Comparison of ENCODE assay signal across 1 cellular context in the genomic region with DNA sequence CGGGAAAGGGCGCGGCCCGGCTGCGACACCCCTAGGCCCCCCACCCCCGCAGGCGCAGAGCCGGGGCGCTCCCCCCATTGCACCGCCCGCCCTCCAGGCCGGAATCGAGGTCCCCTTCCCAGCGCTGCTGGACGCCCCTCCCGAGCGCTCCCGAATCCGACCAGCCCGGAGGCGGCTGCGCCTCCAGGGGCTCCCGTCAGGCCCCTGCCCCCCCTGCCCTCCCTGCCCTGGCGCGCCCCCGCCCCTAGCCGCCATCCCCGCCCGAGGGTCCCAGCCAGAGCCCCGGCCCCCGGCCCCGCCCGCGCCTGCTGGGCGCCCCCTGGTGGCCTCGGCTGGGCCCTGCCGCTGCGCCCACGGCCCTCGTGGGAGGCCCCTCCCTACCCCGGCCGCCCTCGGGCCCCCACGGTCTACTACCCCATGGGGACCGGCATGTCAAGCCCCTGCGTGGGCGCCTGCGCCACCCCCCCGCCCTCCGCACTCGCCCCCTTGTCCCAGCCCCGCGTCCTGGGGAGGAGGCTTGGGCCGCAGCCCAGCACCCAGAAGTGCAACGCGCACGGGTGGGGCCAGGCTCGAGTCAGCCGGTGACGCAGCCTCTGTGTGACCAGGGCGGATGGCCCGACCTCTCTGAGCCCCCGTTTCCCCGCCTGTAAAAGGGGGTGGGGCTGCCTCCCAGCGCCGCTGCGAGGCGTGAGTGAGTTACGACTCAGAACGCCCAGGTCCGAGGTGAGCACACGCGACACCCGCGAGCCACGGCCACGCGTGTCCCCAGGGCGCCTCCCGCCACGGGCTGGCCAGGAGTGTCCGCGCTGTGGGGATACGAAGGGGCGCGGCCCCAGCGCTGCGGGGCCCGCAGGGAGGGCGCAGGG.
TF ChIP-seq lines count a peak whose summit lies in the region.

No MANE protein-coding gene starts in this region.

TF ChIP-seq in HEK293, 187 proteins besides CTCF, POLR2A, EP300 and RAD21 (continued from another document and continues in another):
- no peak for TF ChIP-seq ZSCAN5A (tag by site-specific recombination; IDR thresholded peaks at IDR 0.05)
- TF ChIP-seq ZNF169 (tag by site-specific recombination; IDR thresholded peaks at IDR 0.05): no peak
- TF ChIP-seq, protein P1, sequence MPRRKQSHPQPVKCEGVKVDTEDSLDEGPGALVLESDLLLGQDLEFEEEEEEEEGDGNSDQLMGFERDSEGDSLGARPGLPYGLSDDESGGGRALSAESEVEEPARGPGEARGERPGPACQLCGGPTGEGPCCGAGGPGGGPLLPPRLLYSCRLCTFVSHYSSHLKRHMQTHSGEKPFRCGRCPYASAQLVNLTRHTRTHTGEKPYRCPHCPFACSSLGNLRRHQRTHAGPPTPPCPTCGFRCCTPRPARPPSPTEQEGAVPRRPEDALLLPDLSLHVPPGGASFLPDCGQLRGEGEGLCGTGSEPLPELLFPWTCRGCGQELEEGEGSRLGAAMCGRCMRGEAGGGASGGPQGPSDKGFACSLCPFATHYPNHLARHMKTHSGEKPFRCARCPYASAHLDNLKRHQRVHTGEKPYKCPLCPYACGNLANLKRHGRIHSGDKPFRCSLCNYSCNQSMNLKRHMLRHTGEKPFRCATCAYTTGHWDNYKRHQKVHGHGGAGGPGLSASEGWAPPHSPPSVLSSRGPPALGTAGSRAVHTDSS (tag by site-specific recombination; IDR thresholded peaks at IDR 0.05): no peak
- no peak for TF ChIP-seq ZNF707 (tag by site-specific recombination; IDR thresholded peaks at IDR 0.05)
- no peak for TF ChIP-seq ZNF626 (tag by site-specific recombination; IDR thresholded peaks at IDR 0.05)
- no peak for TF ChIP-seq HOXA7 (CRISPR knock-in tag; IDR thresholded peaks at IDR 0.05; ENCODE audit: borderline replicate concordance)
- TF ChIP-seq REST (tag by site-specific recombination; IDR thresholded peaks at IDR 0.05): no peak
- TF ChIP-seq ZNF621 (tag by site-specific recombination; IDR thresholded peaks at IDR 0.05): no peak
- TF ChIP-seq ZNF544 (tag by site-specific recombination; IDR thresholded peaks at IDR 0.05): no peak
- no peak for TF ChIP-seq TCF7L2 (IDR thresholded peaks at IDR 0.05; ENCODE audit: borderline replicate concordance, low read depth, low read length)
- no peak for TF ChIP-seq REPIN1 (tag by site-specific recombination; IDR thresholded peaks at IDR 0.05; ENCODE audit: low read depth)
- TF ChIP-seq ZSCAN18 (tag by site-specific recombination; IDR thresholded peaks at IDR 0.05): no peak
- no peak for TF ChIP-seq ZBTB1 (tag by site-specific recombination; IDR thresholded peaks at IDR 0.05)
- no peak for TF ChIP-seq ZNF837 (tag by site-specific recombination; IDR thresholded peaks at IDR 0.05)
- TF ChIP-seq ZNF223 (tag by site-specific recombination; IDR thresholded peaks at IDR 0.05): no peak
- peak; percentile 43; the same call in 1 of the 2 replicates for TF ChIP-seq ZNF629 (tag by site-specific recombination; IDR thresholded peaks at IDR 0.05)
- no peak for TF ChIP-seq ZNF174 (tag by site-specific recombination; IDR thresholded peaks at IDR 0.05)
- TF ChIP-seq ZNF654 (tag by site-specific recombination; IDR thresholded peaks at IDR 0.05; ENCODE audit: low read depth): no peak
- TF ChIP-seq ZNF747 (tag by site-specific recombination; IDR thresholded peaks at IDR 0.05): no peak
- no peak for TF ChIP-seq HOXD13 (CRISPR knock-in tag; IDR thresholded peaks at IDR 0.05; ENCODE audit: borderline replicate concordance)
- TF ChIP-seq ZNF530 (tag by site-specific recombination; IDR thresholded peaks at IDR 0.05; ENCODE audit: low read depth): no peak
- no peak for TF ChIP-seq ZNF138 (tag by site-specific recombination; IDR thresholded peaks at IDR 0.05; ENCODE audit: borderline replicate concordance)
- no peak for TF ChIP-seq ZNF561 (tag by site-specific recombination; IDR thresholded peaks at IDR 0.05; ENCODE audit: borderline replicate concordance)
- TF ChIP-seq ZNF785 (tag by site-specific recombination; IDR thresholded peaks at IDR 0.05): 0 out of 2 replicates have a peak, but pooled peaks have one; percentile 50
- no peak for TF ChIP-seq ZNF677 (tag by site-specific recombination; IDR thresholded peaks at IDR 0.05)
- TF ChIP-seq ZNF211 (tag by site-specific recombination; IDR thresholded peaks at IDR 0.05; ENCODE audit: low read depth): no peak
- TF ChIP-seq ZNF23 (tag by site-specific recombination; IDR thresholded peaks at IDR 0.05; ENCODE audit: borderline replicate concordance): no peak
- no peak for TF ChIP-seq ZNF596 (tag by site-specific recombination; IDR thresholded peaks at IDR 0.05)
- no peak for TF ChIP-seq ZNF350 (tag by site-specific recombination; IDR thresholded peaks at IDR 0.05)
- no peak for TF ChIP-seq ZNF664 (tag by site-specific recombination; IDR thresholded peaks at IDR 0.05)
- TF ChIP-seq, protein P2, sequence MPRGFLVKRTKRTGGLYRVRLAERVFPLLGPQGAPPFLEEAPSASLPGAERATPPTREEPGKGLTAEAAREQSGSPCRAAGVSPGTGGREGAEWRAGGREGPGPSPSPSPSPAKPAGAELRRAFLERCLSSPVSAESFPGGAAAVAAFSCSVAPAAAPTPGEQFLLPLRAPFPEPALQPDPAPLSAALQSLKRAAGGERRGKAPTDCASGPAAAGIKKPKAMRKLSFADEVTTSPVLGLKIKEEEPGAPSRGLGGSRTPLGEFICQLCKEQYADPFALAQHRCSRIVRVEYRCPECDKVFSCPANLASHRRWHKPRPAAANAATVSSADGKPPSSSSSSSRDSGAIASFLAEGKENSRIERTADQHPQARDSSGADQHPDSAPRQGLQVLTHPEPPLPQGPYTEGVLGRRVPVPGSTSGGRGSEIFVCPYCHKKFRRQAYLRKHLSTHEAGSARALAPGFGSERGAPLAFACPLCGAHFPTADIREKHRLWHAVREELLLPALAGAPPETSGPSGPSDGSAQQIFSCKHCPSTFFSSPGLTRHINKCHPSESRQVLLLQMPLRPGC (tag by site-specific recombination; IDR thresholded peaks at IDR 0.05): no peak
- TF ChIP-seq BCL11A (tag by site-specific recombination; IDR thresholded peaks at IDR 0.05; ENCODE audit: low read depth): no peak
- TF ChIP-seq ZNF776 (tag by site-specific recombination; IDR thresholded peaks at IDR 0.05; ENCODE audit: borderline replicate concordance): no peak
- TF ChIP-seq ZNF791 (tag by site-specific recombination; IDR thresholded peaks at IDR 0.05): no peak
- TF ChIP-seq ZNF398 (tag by site-specific recombination; IDR thresholded peaks at IDR 0.05): no peak
- no peak for TF ChIP-seq ZNF266 (tag by site-specific recombination; IDR thresholded peaks at IDR 0.05; ENCODE audit: low read depth)
- no peak for TF ChIP-seq ZNF2 (tag by site-specific recombination; IDR thresholded peaks at IDR 0.05)
- no peak for TF ChIP-seq ZNF670 (tag by site-specific recombination; IDR thresholded peaks at IDR 0.05; ENCODE audit: low read depth)
- TF ChIP-seq ZNF292 (tag by site-specific recombination; IDR thresholded peaks at IDR 0.05; ENCODE audit: borderline replicate concordance, low read depth): no peak
- no peak for TF ChIP-seq ZNF155 (tag by site-specific recombination; IDR thresholded peaks at IDR 0.05)
- no peak for TF ChIP-seq ZNF660 (tag by site-specific recombination; IDR thresholded peaks at IDR 0.05)
- TF ChIP-seq ZNF548 (tag by site-specific recombination; IDR thresholded peaks at IDR 0.05): no peak
- TF ChIP-seq, protein P3, sequence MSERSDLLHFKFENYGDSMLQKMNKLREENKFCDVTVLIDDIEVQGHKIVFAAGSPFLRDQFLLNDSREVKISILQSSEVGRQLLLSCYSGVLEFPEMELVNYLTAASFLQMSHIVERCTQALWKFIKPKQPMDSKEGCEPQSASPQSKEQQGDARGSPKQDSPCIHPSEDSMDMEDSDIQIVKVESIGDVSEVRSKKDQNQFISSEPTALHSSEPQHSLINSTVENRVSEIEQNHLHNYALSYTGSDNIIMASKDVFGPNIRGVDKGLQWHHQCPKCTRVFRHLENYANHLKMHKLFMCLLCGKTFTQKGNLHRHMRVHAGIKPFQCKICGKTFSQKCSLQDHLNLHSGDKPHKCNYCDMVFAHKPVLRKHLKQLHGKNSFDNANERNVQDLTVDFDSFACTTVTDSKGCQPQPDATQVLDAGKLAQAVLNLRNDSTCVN (tag by site-specific recombination; optimal IDR thresholded peaks at IDR 0.05): peak; percentile 77
- TF ChIP-seq ZBTB48 (tag by site-specific recombination; IDR thresholded peaks at IDR 0.05): no peak
- TF ChIP-seq GLIS2 (tag by site-specific recombination; IDR thresholded peaks at IDR 0.05): peak; percentile 95
- TF ChIP-seq ZNF610 (tag by site-specific recombination; IDR thresholded peaks at IDR 0.05; ENCODE audit: borderline replicate concordance): no peak
- TF ChIP-seq ZNF248 (tag by site-specific recombination; IDR thresholded peaks at IDR 0.05): no peak
- TF ChIP-seq ZFP3 (tag by site-specific recombination; IDR thresholded peaks at IDR 0.05; ENCODE audit: low read depth): no peak
- TF ChIP-seq ZNF658 (tag by site-specific recombination; IDR thresholded peaks at IDR 0.05): no peak
- no peak for TF ChIP-seq ZNF514 (tag by site-specific recombination; IDR thresholded peaks at IDR 0.05)
- TF ChIP-seq ZNF26 (tag by site-specific recombination; IDR thresholded peaks at IDR 0.05): no peak
- peak; percentile 75 for TF ChIP-seq KLF9 (tag by site-specific recombination; IDR thresholded peaks at IDR 0.05; ENCODE audit: low read depth)
- no peak for TF ChIP-seq MYNN (tag by site-specific recombination; IDR thresholded peaks at IDR 0.05; ENCODE audit: borderline replicate concordance)
